ENCODE assay signal across 9 cellular contexts in genomic region chr2:217653240-217653639, GRCh38.
A peak's percentile ranks its signal among the peaks of the same experiment; 100 is the strongest.
DNase-seq lines count a peak whose midpoint lies in the region; ATAC-seq, FAIRE-seq and TF ChIP-seq lines count a peak whose summit lies in the region.
"Had no signal": no experiment of that assay in that cellular context is flagged by ENCODE, and none has a peak within 500 bp of the region (broad histone marks: within the 10 kb centered on the region; RNA-seq: fewer than 3 reads in every experiment).

No MANE protein-coding gene starts in this region.

- H3K4me1 ChIP-seq in endothelial cell of umbilical vein (ENCODE audit: control insufficient read depth, extremely low read depth, insufficient read depth, low read length), result no peaks in the 10 kb centered on the region

- no TSS peak for BruUV-seq in endothelial cell of umbilical vein (replicated peaks; lab: Mats Ljungman, UMichigan)

- POLR2A ChIA-PET in endothelial cell of umbilical vein (lab: Charles Lee), result no interaction called here

- TF ChIP-seq POLR2A in endothelial cell of umbilical vein (IDR thresholded peaks at IDR 0.05; ENCODE audit: low read depth, low read length), result no peak

- H3K79me2 ChIP-seq in endothelial cell of umbilical vein (ENCODE audit: control insufficient read depth, insufficient read depth, low read length), result no peaks in the 10 kb centered on the region

- no peaks in the 10 kb centered on the region for H4K20me1 ChIP-seq in endothelial cell of umbilical vein (replicated peaks; ENCODE audit: control insufficient read depth, extremely low read depth, insufficient read depth, low read length)

- no peak overlapping the region for H2AFZ ChIP-seq in endothelial cell of umbilical vein (ENCODE audit: low read depth, low read length)

- CTCF ChIA-PET in endothelial cell of umbilical vein (lab: Charles Lee), result interaction anchor here (1.1 to 5.5 kb wide), 3 partner anchors 18 to 103 kb away, joined by 3 to 58 read pairs (median 31); no protein-coding TSS in a partner anchor

- no peaks in the 10 kb centered on the region for H3K27me3 ChIP-seq in endothelial cell of umbilical vein (ENCODE audit: control insufficient read depth in 2 of 2, insufficient read depth in 2 of 2, low read length in 2 of 2)

- no peaks in the 10 kb centered on the region for H3K9me3 ChIP-seq in endothelial cell of umbilical vein (replicated peaks; ENCODE audit: control insufficient read depth, insufficient read depth, low read length)

- H3K36me3 ChIP-seq in endothelial cell of umbilical vein (ENCODE audit: control insufficient read depth in 2 of 2, extremely low read depth in 1 of 2, insufficient read depth in 2 of 2, low read length in 2 of 2), result no peaks in the 10 kb centered on the region

- no peak for FAIRE-seq in endothelial cell of umbilical vein (lab: Jason Lieb, UNC)

- dilution Hi-C loops in endothelial cell of umbilical vein (cut with MboI; ENCODE audit: extremely low pct_ligation_motif_present, low sequenced_read_pairs), result no loop called here

- no peaks in the 10 kb centered on the region for H3K9me1 ChIP-seq in endothelial cell of umbilical vein (replicated peaks; ENCODE audit: control insufficient read depth, extremely low read depth, insufficient read depth, low read length)

- H3K9ac ChIP-seq in endothelial cell of umbilical vein (replicated peaks; ENCODE audit: extremely low read depth, insufficient read depth, low read length), result no peak overlapping the region

- no peak for TF ChIP-seq CTCF in endothelial cell of umbilical vein (IDR thresholded peaks at IDR 0.05; ENCODE audit: extremely low read depth in 1 of 2, insufficient read depth in 1 of 2, low read depth in 1 of 2, low read length in 2 of 2)

- H3K4me2 ChIP-seq in endothelial cell of umbilical vein (ENCODE audit: insufficient read depth, low read length), result no peak overlapping the region

- ATAC-seq in Right ventricle myocardium inferior (peak; percentile 73), GM18502 (IDR thresholded peaks at IDR 0.05; ENCODE audit: poor library complexity, unreplicated experiment) (no peak), GM21529 (IDR thresholded peaks at IDR 0.05; ENCODE audit: unreplicated experiment) (no peak)

- H3K4me3 ChIP-seq in endothelial cell of umbilical vein (replicated peaks in 1 of 3; ENCODE audit: insufficient read depth in 1 of 3, low read depth in 1 of 3, low read length in 3 of 3), result no peak overlapping the region

- H3K27ac ChIP-seq in endothelial cell of umbilical vein (ENCODE audit: insufficient read depth, low read depth, low read length), result no peak overlapping the region

- DNase-seq in Right ventricle myocardium inferior (ENCODE audit: missing footprints), result no peak
- no peak for DNase-seq in cardiac septum (ENCODE audit: low spot score)
- DNase-seq in endothelial cell of umbilical vein (ENCODE audit: low read depth, low spot score), result peak; percentile 6
- peak; percentile 63 for DNase-seq in midbrain (lab: John Stamatoyannopoulos, UW)
- DNase-seq in GM19238 (ENCODE audit: insufficient read length, low spot score), result no peak
- DNase-seq in activated effector memory CD4-positive, alpha-beta T cell treated with anti-CD3 and anti-CD28 coated beads, Interleukin-2, amount 50 U/mL, for 16 hours, result no peak
- DNase-seq: activated T-cell treated with anti-CD3 and anti-CD28 coated beads for 4 hours had no signal

- intact Hi-C loops in Right ventricle myocardium inferior (cut with DNase I) (loop anchor here (5.0 kb wide), 1 partner anchor 59 kb away; no protein-coding TSS in a partner anchor), cardiac septum (cut with DNase I) (loop anchor here (5.0 kb wide), 2 partner anchors 59 to 136 kb away; no protein-coding TSS in a partner anchor), endothelial cell of umbilical vein (cut with micrococcal nuclease) (no loop called here)

TF ChIP-seq in endothelial cell of umbilical vein, 7 proteins besides CTCF, POLR2A, EP300 and RAD21:
- TF ChIP-seq POLR2AphosphoS5 (IDR thresholded peaks at IDR 0.05; ENCODE audit: insufficient read depth, low read depth, low read length) (no peak), MYC (IDR thresholded peaks at IDR 0.05; ENCODE audit: low read depth, low read length) (no peak), EZH2 (IDR thresholded peaks at IDR 0.05; ENCODE audit: borderline replicate concordance, low read depth, low read length, severe bottlenecking) (no peak), GATA2 (IDR thresholded peaks at IDR 0.05; ENCODE audit: insufficient read depth, insufficient read length, low read depth, low read length) (no peak), JUN (IDR thresholded peaks at IDR 0.05; ENCODE audit: borderline replicate concordance, insufficient read depth, insufficient read length, low read depth) (no peak), FOS (IDR thresholded peaks at IDR 0.05; ENCODE audit: borderline replicate concordance, insufficient read depth, low read length) (peak; percentile 31)

Comparison
In these comparisons a context has a peak if more than half of its experiments do, and no peak if none do; other contexts are left out.
1. DNase-seq: peak in endothelial cell of umbilical vein (single experiment) and midbrain (single experiment); none in Right ventricle myocardium inferior (single experiment), cardiac septum (single experiment), GM19238 (single experiment) and activated effector memory CD4-positive, alpha-beta T cell treated with anti-CD3 and anti-CD28 coated beads, Interleukin-2, amount 50 U/mL, for 16 hours (single experiment).